In the genomic region with DNA sequence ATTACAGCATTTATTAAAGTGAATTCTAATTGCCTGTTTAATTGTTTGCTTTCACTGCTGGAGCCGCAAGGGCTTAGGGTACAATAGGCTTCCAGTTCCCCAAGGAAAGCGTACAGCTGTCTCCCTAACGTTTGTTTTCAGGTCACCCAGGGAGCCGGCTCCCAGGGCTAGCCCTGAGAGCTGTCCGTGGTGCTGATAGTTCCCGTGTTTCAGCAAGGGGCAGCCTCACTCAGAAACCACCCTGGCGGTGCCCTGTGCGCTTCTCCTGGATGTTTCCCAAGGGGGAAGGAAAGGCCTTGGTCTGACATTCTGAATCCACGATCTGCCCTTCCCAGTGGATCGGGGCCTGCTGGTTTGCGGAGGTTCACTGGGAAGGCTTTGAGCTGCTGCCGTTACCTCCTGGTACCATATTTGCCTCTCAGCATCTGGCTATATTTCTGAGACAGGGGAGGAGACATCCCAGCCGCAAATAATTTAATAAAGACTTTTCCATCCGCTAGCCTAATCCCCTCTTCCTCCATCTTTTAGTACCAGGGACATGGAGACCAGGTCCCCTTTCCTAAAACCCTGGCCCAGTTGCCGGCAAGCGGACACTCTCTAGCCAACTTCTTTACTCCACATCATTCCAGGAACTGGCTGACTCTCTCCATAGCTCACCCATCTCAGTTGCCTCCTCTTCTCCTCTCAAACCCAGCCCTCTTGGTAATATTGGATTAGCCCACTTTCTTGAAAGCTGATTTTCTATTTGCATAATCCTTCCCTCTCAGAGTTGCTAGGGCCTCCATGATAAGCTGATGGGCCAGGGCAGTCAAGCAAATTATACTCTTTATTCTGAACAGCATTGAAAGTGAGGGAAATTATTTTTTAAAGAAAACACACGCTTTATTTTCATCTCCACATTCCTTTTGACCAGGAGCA, we compare ENCODE assay signal across 8 cellular contexts.
DNase-seq lines count a peak whose midpoint lies in the region; ATAC-seq, FAIRE-seq and TF ChIP-seq lines count a peak whose summit lies in the region.
"Had no signal": no experiment of that assay in that cellular context is flagged by ENCODE, and none has a peak within 500 bp of the region (broad histone marks: within the 10 kb centered on the region; RNA-seq: fewer than 3 reads in every experiment).

No MANE protein-coding gene starts in this region.

- no peak for TF ChIP-seq RAD21 in GM12878 (IDR thresholded peaks at IDR 0.05; ENCODE audit: insufficient read depth, low read depth, low read length)

- H3K4me1 ChIP-seq in GM12878 (ENCODE audit: control insufficient read depth, insufficient read depth, low read length) (no peaks in the 10 kb centered on the region), mucosa of descending colon (ENCODE audit: low read depth) (no peaks in the 10 kb centered on the region), esophagus muscularis mucosa (no peaks in the 10 kb centered on the region)
- H3K4me1 ChIP-seq: breast epithelium had no signal

- no peak overlapping the region for H3K4me2 ChIP-seq in GM12878 (ENCODE audit: control insufficient read depth, insufficient read depth)

- TF ChIP-seq POLR2A in GM12878 (IDR thresholded peaks at IDR 0.05; ENCODE audit: low read depth, low read length) (no peak), esophagus muscularis mucosa (IDR thresholded peaks at IDR 0.05; ENCODE audit: low read depth) (no peak)

- FAIRE-seq in GM12878 (lab: Jason Lieb, UNC) = no peak

- no peak for TF ChIP-seq EP300 in GM12878 (IDR thresholded peaks at IDR 0.05; ENCODE audit: borderline replicate concordance in 1 of 2, control insufficient read depth in 1 of 2, low read depth in 2 of 2, low read length in 2 of 2)
- no peak for TF ChIP-seq EP300 in esophagus muscularis mucosa (IDR thresholded peaks at IDR 0.05)

- H2AFZ ChIP-seq in GM12878 (ENCODE audit: control insufficient read depth, low read depth, low read length) = no peak overlapping the region

- 28% methylated on average over 17 of the region's 17 CpGs for WGBS in GM12878 (ENCODE audit: insufficient coverage, insufficient replicate concordance, low lambda C conversion rate, missing lambda C conversion rate)
- 63% methylated on average over 10 of the region's 17 CpGs for whole genome bisulfite sequencing in esophagus muscularis mucosa

- H3K4me3 ChIP-seq in GM12878 (no peak overlapping the region), mucosa of descending colon (no peak overlapping the region), esophagus muscularis mucosa (no peak overlapping the region)
- H3K4me3 ChIP-seq: breast epithelium had no signal

- no peaks in the 10 kb centered on the region for H3K36me3 ChIP-seq in GM12878 (ENCODE audit: control insufficient read depth in 2 of 2, insufficient read depth in 2 of 2, low read length in 1 of 2)
- H3K36me3 ChIP-seq in mucosa of descending colon (ENCODE audit: low read depth) = no peaks in the 10 kb centered on the region
- H3K36me3 ChIP-seq in esophagus muscularis mucosa = no peaks in the 10 kb centered on the region
- H3K36me3 ChIP-seq: breast epithelium had no signal

- ATAC-seq in GM12878 (0 out of 3 replicates have a peak, but pooled peaks have one; percentile 37), mucosa of descending colon (peak; percentile 66), HG03378 (IDR thresholded peaks at IDR 0.05; ENCODE audit: unreplicated experiment) (no peak), HG03095 (IDR thresholded peaks at IDR 0.05; ENCODE audit: unreplicated experiment) (no peak)

- H3K27me3 ChIP-seq in GM12878 (replicated peaks in 1 of 2; ENCODE audit: control insufficient read depth in 2 of 2, insufficient read depth in 2 of 2, low read length in 1 of 2) (no peaks in the 10 kb centered on the region), esophagus muscularis mucosa (peaks cover 0 to 70% (median 3%) of the 10 kb centered on the region in 4 donors)

- BruUV-seq in GM12878 (replicated peaks; lab: Mats Ljungman, UMichigan) = no TSS peak

- no peak overlapping the region for H3K9ac ChIP-seq in GM12878 (ENCODE audit: control insufficient read depth, insufficient read depth, low read length)

- DNase-seq in GM20000 (ENCODE audit: low spot score) = peak; percentile 48
- DNase-seq in NCI-H226 = peak; percentile 19
- DNase-seq in GM12878 (ENCODE audit: low read depth, low spot score) = no peak
- DNase-seq in mucosa of descending colon = peak in 2 of 3 donors; percentile 62 to 82
- DNase-seq in esophagus muscularis mucosa (ENCODE audit: extremely low spot score) = no peak

- H3K79me2 ChIP-seq in GM12878 (ENCODE audit: control insufficient read depth, insufficient read depth, low read length) = no peaks in the 10 kb centered on the region

- H4K20me1 ChIP-seq in GM12878 (ENCODE audit: control insufficient read depth, insufficient read depth) = no peaks in the 10 kb centered on the region

- TF ChIP-seq CTCF in GM20000 (IDR thresholded peaks at IDR 0.05; ENCODE audit: extremely low read depth, missing control alignments) (no peak), GM12878 (IDR thresholded peaks at IDR 0.05 in 2 of 3, conservative IDR thresholded peaks at IDR 0.05 in 1 of 3; ENCODE audit: control insufficient read depth in 2 of 3, extremely low read depth in 1 of 3, insufficient read depth in 1 of 3, low read depth in 3 of 3, low read length in 3 of 3) (no peak), mucosa of descending colon (IDR thresholded peaks at IDR 0.05) (no peak), esophagus muscularis mucosa (IDR thresholded peaks at IDR 0.05) (no peak)

- CTCF ChIA-PET in GM12878 (lab: Yijun Ruan, JAX) = no interaction called here

- SMC1A ChIA-PET in GM12878 (lab: Charles Lee; ENCODE audit: uncharacterized antibody, unreplicated experiment) = interaction anchor here (0.9 kb wide), 1 partner anchor 414 kb away, joined by 3 read pairs; no protein-coding TSS in a partner anchor

- in situ Hi-C loops in GM12878 (cut with MboI) = no loop called here

- H3K9me3 ChIP-seq in GM12878 (replicated peaks; ENCODE audit: control insufficient read depth, insufficient read depth, low read length) = no peaks in the 10 kb centered on the region; the same call in 2 of the 3 replicates
- H3K9me3 ChIP-seq in mucosa of descending colon = no peaks in the 10 kb centered on the region
- H3K9me3 ChIP-seq in esophagus muscularis mucosa = peaks cover 0 to 8% (median 2%) of the 10 kb centered on the region in 4 donors

- intact Hi-C loops in GM12878 (cut with micrococcal nuclease; ENCODE audit: unreplicated experiment) = no loop called here
- intact Hi-C loops in mucosa of descending colon (cut with DNase I, micrococcal nuclease) = no loop called here
- intact Hi-C loops in esophagus muscularis mucosa (cut with DNase I) = no loop called here

- RAD21 ChIA-PET in GM12878 (lab: Charles Lee; ENCODE audit: unreplicated experiment) = no interaction called here

- POLR2A ChIA-PET in GM12878 (lab: Charles Lee) = no interaction called here

- H3K27ac ChIP-seq in GM12878 (ENCODE audit: control insufficient read depth, insufficient read depth) = no peak overlapping the region
- H3K27ac ChIP-seq in esophagus muscularis mucosa (replicated peaks in 1 of 4) = no peak overlapping the region
- H3K27ac ChIP-seq: breast epithelium had no signal

TF ChIP-seq in GM12878, 131 proteins besides CTCF, POLR2A, EP300 and RAD21:
- TF ChIP-seq KAT2A (conservative IDR thresholded peaks at IDR 0.05; ENCODE audit: control insufficient read depth, low read depth, low read length) = no peak
- TF ChIP-seq, protein P1, sequence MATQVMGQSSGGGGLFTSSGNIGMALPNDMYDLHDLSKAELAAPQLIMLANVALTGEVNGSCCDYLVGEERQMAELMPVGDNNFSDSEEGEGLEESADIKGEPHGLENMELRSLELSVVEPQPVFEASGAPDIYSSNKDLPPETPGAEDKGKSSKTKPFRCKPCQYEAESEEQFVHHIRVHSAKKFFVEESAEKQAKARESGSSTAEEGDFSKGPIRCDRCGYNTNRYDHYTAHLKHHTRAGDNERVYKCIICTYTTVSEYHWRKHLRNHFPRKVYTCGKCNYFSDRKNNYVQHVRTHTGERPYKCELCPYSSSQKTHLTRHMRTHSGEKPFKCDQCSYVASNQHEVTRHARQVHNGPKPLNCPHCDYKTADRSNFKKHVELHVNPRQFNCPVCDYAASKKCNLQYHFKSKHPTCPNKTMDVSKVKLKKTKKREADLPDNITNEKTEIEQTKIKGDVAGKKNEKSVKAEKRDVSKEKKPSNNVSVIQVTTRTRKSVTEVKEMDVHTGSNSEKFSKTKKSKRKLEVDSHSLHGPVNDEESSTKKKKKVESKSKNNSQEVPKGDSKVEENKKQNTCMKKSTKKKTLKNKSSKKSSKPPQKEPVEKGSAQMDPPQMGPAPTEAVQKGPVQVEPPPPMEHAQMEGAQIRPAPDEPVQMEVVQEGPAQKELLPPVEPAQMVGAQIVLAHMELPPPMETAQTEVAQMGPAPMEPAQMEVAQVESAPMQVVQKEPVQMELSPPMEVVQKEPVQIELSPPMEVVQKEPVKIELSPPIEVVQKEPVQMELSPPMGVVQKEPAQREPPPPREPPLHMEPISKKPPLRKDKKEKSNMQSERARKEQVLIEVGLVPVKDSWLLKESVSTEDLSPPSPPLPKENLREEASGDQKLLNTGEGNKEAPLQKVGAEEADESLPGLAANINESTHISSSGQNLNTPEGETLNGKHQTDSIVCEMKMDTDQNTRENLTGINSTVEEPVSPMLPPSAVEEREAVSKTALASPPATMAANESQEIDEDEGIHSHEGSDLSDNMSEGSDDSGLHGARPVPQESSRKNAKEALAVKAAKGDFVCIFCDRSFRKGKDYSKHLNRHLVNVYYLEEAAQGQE (IDR thresholded peaks at IDR 0.05; ENCODE audit: low read depth, low read length) = peak; percentile 95
TF ChIP-seq in GM12878: peak in this region for 1.

Comparison
In these comparisons a context has a peak if more than half of its experiments do, and no peak if none do; other contexts are left out.
1. DNase-seq: peak in GM20000 (single experiment), NCI-H226 (single experiment) and mucosa of descending colon (2 of 3); none in GM12878 (single experiment) and esophagus muscularis mucosa (single experiment).
2. ATAC-seq: peak in GM12878 (single experiment) and mucosa of descending colon (single experiment); none in HG03378 (single experiment) and HG03095 (single experiment).